38 cellular contexts compared by ENCODE assay signal in genomic region chr12:53636641-53637040, GRCh38.
"Had no signal": no experiment of that assay in that cellular context is flagged by ENCODE, and none has a peak within 500 bp of the region (broad histone marks: within the 10 kb centered on the region; RNA-seq: fewer than 3 reads in every experiment).

No MANE protein-coding gene starts in this region.

- H3K36me3 Mint-ChIP-seq: activated CD4-positive, alpha-beta memory T cell treated with anti-CD3 and anti-CD28 coated beads for 36 hours; activated naive CD4-positive, alpha-beta T cell treated with anti-CD3 and anti-CD28 coated beads, Interleukin-2, amount 50 U/mL, for 72 hours had no signal

- DNase-seq: activated B cell treated with CpG ODN at 0.5 μM for 24 hours; activated CD4-positive, alpha-beta memory T cell treated with anti-CD3 and anti-CD28 coated beads for 36 hours; activated CD4-positive, alpha-beta T cell treated with anti-CD3 and anti-CD28 coated beads for 4 hours; activated CD4-positive, alpha-beta T cell treated with anti-CD3 and anti-CD28 coated beads, Interleukin-2, amount 10 ng/mL, durations not matched to agents 24 days and 14 days; activated CD4-positive, alpha-beta T cell treated with anti-CD3 and anti-CD28 coated beads, Interleukin-2, amount 50 U/mL, for 1 hour; activated CD4-positive, alpha-beta T cell treated with anti-CD3 and anti-CD28 coated beads, Interleukin-2, amount 50 U/mL, for 4 hours; activated CD4-positive, CD25-positive, alpha-beta regulatory T cell treated with anti-CD3 and anti-CD28 coated beads, Interleukin-2, amount 50 U/mL, for 72 hours; activated CD8-positive, alpha-beta memory T cell treated with anti-CD3 and anti-CD28 coated beads, Interleukin-2, amount 50 U/mL, for 4 hours; activated CD8-positive, alpha-beta T cell treated with anti-CD3 and anti-CD28 coated beads for 36 hours; activated effector memory CD4-positive, alpha-beta T cell treated with anti-CD3 and anti-CD28 coated beads, Interleukin-2, amount 50 U/mL, for 16 hours; activated gamma-delta T cell treated with Interleukin-2 at 50 U/mL for 16 hours; activated naive CD4-positive, alpha-beta T cell; activated naive CD4-positive, alpha-beta T cell treated with anti-CD3 and anti-CD28 coated beads for 36 hours; activated naive CD4-positive, alpha-beta T cell treated with anti-CD3 and anti-CD28 coated beads, Interleukin-2, amount 50 U/mL, for 16 hours; activated naive CD8-positive, alpha-beta T cell treated with anti-CD3 and anti-CD28 coated beads for 36 hours; activated T-cell treated with anti-CD3 and anti-CD28 coated beads for 4 hours; activated T-cell treated with anti-CD3 and anti-CD28 coated beads, Interleukin-2, amount 50 U/mL, for 1 hour; activated T-cell treated with anti-CD3 and anti-CD28 coated beads, Interleukin-2, amount 50 U/mL, for 4 hours; activated T-cell treated with anti-CD3 and anti-CD28 coated beads, Interleukin-2, amount 50 U/mL, for 72 hours; adrenal gland; amygdala; anterior cingulate cortex; caudate nucleus; cerebellar nuclear complex; T-helper 2 cell; T-helper 9 cell had no signal

- H3K4me3 Mint-ChIP-seq: activated B cell treated with CpG ODN at 0.5 μM for 24 hours; activated CD4-positive, alpha-beta memory T cell treated with anti-CD3 and anti-CD28 coated beads for 36 hours; activated CD4-positive, alpha-beta T cell treated with anti-CD3 and anti-CD28 coated beads, Interleukin-2, amount 10 ng/mL, durations not matched to agents 24 days and 14 days; activated CD8-positive, alpha-beta T cell treated with anti-CD3 and anti-CD28 coated beads for 36 hours; activated naive CD4-positive, alpha-beta T cell treated with anti-CD3 and anti-CD28 coated beads for 36 hours; activated naive CD8-positive, alpha-beta T cell treated with anti-CD3 and anti-CD28 coated beads for 36 hours; activated T-cell treated with anti-CD3 and anti-CD28 coated beads, Interleukin-2, amount 50 U/mL, for 4 hours; activated T-cell treated with anti-CD3 and anti-CD28 coated beads, Interleukin-2, amount 50 U/mL, for 72 hours; activated T-helper 1 cell treated with anti-CD3 and anti-CD28 coated beads, Interleukin-12 subunit alpha, Interleukin-12 subunit beta, Interleukin-2, Interleukin-4 antibody, amounts not matched to agents 30 ng/mL and 10 ng/mL and 1 ng/mL, durations not matched to agents 14 hours and 24 hours and 36 hours; activated T-helper 17 cell treated with anti-CD3 and anti-CD28 coated beads, Interleukin-2, amount 50 U/mL, for 72 hours; brain; central memory CD8-positive, alpha-beta T cell; T-helper 1 cell treated with Interleukin-12 subunit alpha and Interleukin-12 subunit beta and Interleukin-4 antibody, amounts not matched to agents 30 μg/mL and 1 μg/mL, for 36 hours; T-helper 2 cell treated with Interferon-gamma antibody and Interleukin-4, amounts not matched to agents 5 μg/mL and 100 μg/mL, for 36 hours had no signal

- H3K4me1 ChIP-seq: adrenal gland, ascending aorta had no signal

- H3K27me3 Mint-ChIP-seq: activated B cell treated with CpG ODN at 0.5 μM for 24 hours; activated CD4-positive, alpha-beta memory T cell treated with anti-CD3 and anti-CD28 coated beads for 36 hours; activated CD8-positive, alpha-beta T cell treated with anti-CD3 and anti-CD28 coated beads for 36 hours; activated naive CD8-positive, alpha-beta T cell treated with anti-CD3 and anti-CD28 coated beads for 36 hours; activated T-helper 17 cell treated with anti-CD3 and anti-CD28 coated beads, Interleukin-2, amount 50 U/mL, for 72 hours; central memory CD8-positive, alpha-beta T cell had no signal

- ATAC-seq: activated CD8-positive, alpha-beta T cell treated with anti-CD3 and anti-CD28 coated beads for 36 hours; activated naive CD4-positive, alpha-beta T cell treated with anti-CD3 and anti-CD28 coated beads, Interleukin-2, amount 50 U/mL, for 72 hours; activated T-cell treated with anti-CD3 and anti-CD28 coated beads, Interleukin-2, amount 50 U/mL, for 4 hours; activated T-cell treated with anti-CD3 and anti-CD28 coated beads, Interleukin-2, amount 50 U/mL, for 72 hours; activated T-helper 17 cell treated with anti-CD3 and anti-CD28 coated beads, Interleukin-2, amount 50 U/mL, for 72 hours had no signal

- H3K4me3 ChIP-seq: adrenal gland, ascending aorta, cardiac muscle cell had no signal

- H3K27ac Mint-ChIP-seq: activated B cell treated with CpG ODN at 0.5 μM for 24 hours; activated CD4-positive, alpha-beta memory T cell treated with anti-CD3 and anti-CD28 coated beads for 36 hours; activated CD4-positive, alpha-beta T cell treated with anti-CD3 and anti-CD28 coated beads, Interleukin-2, amount 10 ng/mL, durations not matched to agents 24 days and 14 days; activated CD8-positive, alpha-beta T cell treated with anti-CD3 and anti-CD28 coated beads for 36 hours; activated naive CD4-positive, alpha-beta T cell treated with anti-CD3 and anti-CD28 coated beads for 36 hours; activated naive CD4-positive, alpha-beta T cell treated with anti-CD3 and anti-CD28 coated beads, Interleukin-2, amount 50 U/mL, for 72 hours; activated naive CD8-positive, alpha-beta T cell treated with anti-CD3 and anti-CD28 coated beads for 36 hours; activated T-cell treated with anti-CD3 and anti-CD28 coated beads, Interleukin-2, amount 50 U/mL, for 72 hours; activated T-helper 1 cell treated with anti-CD3 and anti-CD28 coated beads, Interleukin-12 subunit alpha, Interleukin-12 subunit beta, Interleukin-2, Interleukin-4 antibody, amounts not matched to agents 30 ng/mL and 10 ng/mL and 1 ng/mL, durations not matched to agents 14 hours and 24 hours and 36 hours; activated T-helper 17 cell treated with anti-CD3 and anti-CD28 coated beads, Interleukin-2, amount 50 U/mL, for 72 hours; brain; T-helper 1 cell treated with Interleukin-12 subunit alpha and Interleukin-12 subunit beta and Interleukin-4 antibody, amounts not matched to agents 30 μg/mL and 1 μg/mL, for 36 hours; T-helper 2 cell treated with Interferon-gamma antibody and Interleukin-4, amounts not matched to agents 5 μg/mL and 100 μg/mL, for 36 hours had no signal

- H3K27ac ChIP-seq: adrenal gland, ascending aorta, cardiac muscle cell, VCaP had no signal

- H3K4me1 Mint-ChIP-seq: activated B cell treated with CpG ODN at 0.5 μM for 24 hours; activated CD4-positive, alpha-beta T cell treated with anti-CD3 and anti-CD28 coated beads, Interleukin-2, amount 10 ng/mL, durations not matched to agents 24 days and 14 days; activated naive CD8-positive, alpha-beta T cell treated with anti-CD3 and anti-CD28 coated beads for 36 hours; activated T-helper 17 cell treated with anti-CD3 and anti-CD28 coated beads, Interleukin-2, amount 50 U/mL, for 72 hours; brain; central memory CD8-positive, alpha-beta T cell had no signal

- FAIRE-seq: bronchial epithelial cell, TTC549 had no signal

- H3K36me3 ChIP-seq: adrenal gland, ascending aorta, cardiac muscle cell had no signal

- H3K9me3 Mint-ChIP-seq: activated CD4-positive, alpha-beta memory T cell treated with anti-CD3 and anti-CD28 coated beads for 36 hours; activated CD4-positive, alpha-beta T cell treated with anti-CD3 and anti-CD28 coated beads, Interleukin-2, amount 10 ng/mL, durations not matched to agents 24 days and 14 days; activated CD8-positive, alpha-beta T cell treated with anti-CD3 and anti-CD28 coated beads for 36 hours; activated naive CD4-positive, alpha-beta T cell treated with anti-CD3 and anti-CD28 coated beads for 36 hours; activated naive CD4-positive, alpha-beta T cell treated with anti-CD3 and anti-CD28 coated beads, Interleukin-2, amount 50 U/mL, for 72 hours; activated naive CD8-positive, alpha-beta T cell treated with anti-CD3 and anti-CD28 coated beads for 36 hours; activated T-cell treated with anti-CD3 and anti-CD28 coated beads, Interleukin-2, amount 50 U/mL, for 4 hours; activated T-cell treated with anti-CD3 and anti-CD28 coated beads, Interleukin-2, amount 50 U/mL, for 72 hours; activated T-helper 1 cell treated with anti-CD3 and anti-CD28 coated beads, Interleukin-12 subunit alpha, Interleukin-12 subunit beta, Interleukin-2, Interleukin-4 antibody, amounts not matched to agents 30 ng/mL and 10 ng/mL and 1 ng/mL, durations not matched to agents 14 hours and 24 hours and 36 hours; brain; central memory CD8-positive, alpha-beta T cell; T-helper 1 cell treated with Interleukin-12 subunit alpha and Interleukin-12 subunit beta and Interleukin-4 antibody, amounts not matched to agents 30 μg/mL and 1 μg/mL, for 36 hours; T-helper 2 cell treated with Interferon-gamma antibody and Interleukin-4, amounts not matched to agents 5 μg/mL and 100 μg/mL, for 36 hours had no signal

- H3K27me3 ChIP-seq: adrenal gland, ascending aorta, cardiac muscle cell had no signal

- H3K9me3 ChIP-seq: adrenal gland, ascending aorta had no signal
